In the genomic region with DNA sequence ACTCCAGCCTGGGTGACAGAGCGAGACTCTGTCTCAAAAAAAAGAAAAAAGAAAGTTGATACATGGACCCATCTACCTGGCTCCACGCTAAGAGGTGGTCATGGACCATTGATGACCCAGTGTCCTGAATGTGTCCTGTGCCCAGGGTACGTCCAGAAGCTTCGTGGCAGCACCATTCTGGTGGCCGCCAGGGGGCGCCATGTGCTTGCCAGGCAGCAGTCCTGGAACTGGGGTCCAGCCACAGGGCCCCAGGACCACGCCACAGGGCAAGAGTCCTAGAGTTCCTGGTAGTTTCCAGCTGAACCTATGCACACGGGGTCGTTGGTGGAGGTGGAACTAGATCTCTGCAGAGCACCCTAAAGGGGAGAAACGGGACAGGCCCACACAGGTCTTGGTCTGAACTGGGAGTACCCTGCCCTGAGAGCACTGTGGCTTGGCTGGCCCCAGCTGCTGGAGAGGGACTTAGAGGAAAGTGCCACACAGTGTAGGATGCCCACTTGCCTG, we compare ENCODE assay signal across 7 cellular contexts. TPM values are rescaled to one million over a fixed set of nuclear protein-coding genes. Genes with fewer than 3 reads are reported as not detected.
DNase-seq lines count a peak whose midpoint lies in the region; ATAC-seq, FAIRE-seq and TF ChIP-seq lines count a peak whose summit lies in the region.

No MANE protein-coding gene starts in this region.

- peaks cover 0 to 2% (median 0%) of the 10 kb centered on the region in 9 donors for H3K9me3 Mint-ChIP-seq in naive thymus-derived CD8-positive, alpha-beta T cell
- H3K9me3 Mint-ChIP-seq in stimulated activated memory B cell treated with anti-CD40 and anti-IgM and Interleukin-4, amounts not matched to agents 10 μg/mL and 1 μg/mL and 100 μg/mL, for 72 hours: peaks cover 6% of the 10 kb centered on the region

- peaks cover 0 to 5% (median 4%) of the 10 kb centered on the region in 5 donors for H3K27me3 Mint-ChIP-seq in naive thymus-derived CD8-positive, alpha-beta T cell
- H3K27me3 Mint-ChIP-seq in stimulated activated memory B cell treated with anti-CD40 and anti-IgM and Interleukin-4, amounts not matched to agents 10 μg/mL and 1 μg/mL and 100 μg/mL, for 72 hours: peaks cover 8% of the 10 kb centered on the region

- TF ChIP-seq POLR2A in GM12891 (IDR thresholded peaks at IDR 0.05; ENCODE audit: low read depth, low read length) (no peak), erythroblast (IDR thresholded peaks at IDR 0.05; ENCODE audit: low read length) (no peak)

- peak overlapping the region in 4 of 10 donors; percentile 29 to 73 (median 50) for H3K27ac Mint-ChIP-seq in naive thymus-derived CD8-positive, alpha-beta T cell
- no peak overlapping the region for H3K27ac Mint-ChIP-seq in stimulated activated memory B cell treated with anti-CD40 and anti-IgM and Interleukin-4, amounts not matched to agents 10 μg/mL and 1 μg/mL and 100 μg/mL, for 72 hours

- DNase-seq in GM12891 (ENCODE audit: insufficient read length, low spot score) (no peak), NCI-H748 treated with DMSO at 0.1 percent for 48 hours (lab: John Stamatoyannopoulos, UW) (peak; percentile 50), erythroblast (lab: John Stamatoyannopoulos, UW) (peak; percentile 67 to 81), GM19240 (ENCODE audit: insufficient read length, low spot score) (no peak)
- peak; percentile 92 for DNase-seq in activated CD8-positive, alpha-beta memory T cell treated with anti-CD3 and anti-CD28 coated beads, Interleukin-2, amount 50 U/mL, for 48 hours
- DNase-seq in naive thymus-derived CD8-positive, alpha-beta T cell: peak; percentile 45 to 82 (median 66)

- POLR2A ChIA-PET in naive thymus-derived CD8-positive, alpha-beta T cell (lab: Charles Lee): no interaction called here

- peaks cover 0 to 5% (median 0%) of the 10 kb centered on the region in 4 donors for H3K4me1 Mint-ChIP-seq in naive thymus-derived CD8-positive, alpha-beta T cell
- H3K4me1 Mint-ChIP-seq in stimulated activated memory B cell treated with anti-CD40 and anti-IgM and Interleukin-4, amounts not matched to agents 10 μg/mL and 1 μg/mL and 100 μg/mL, for 72 hours: no peaks in the 10 kb centered on the region

- peak; percentile 71 for FAIRE-seq in GM12891 (lab: Jason Lieb, UNC)

- no peaks in the 10 kb centered on the region for H3K36me3 Mint-ChIP-seq in naive thymus-derived CD8-positive, alpha-beta T cell
- no peaks in the 10 kb centered on the region for H3K36me3 Mint-ChIP-seq in stimulated activated memory B cell treated with anti-CD40 and anti-IgM and Interleukin-4, amounts not matched to agents 10 μg/mL and 1 μg/mL and 100 μg/mL, for 72 hours

- peak; percentile 55 to 79 for ATAC-seq in naive thymus-derived CD8-positive, alpha-beta T cell
- peak; percentile 41 for ATAC-seq in stimulated activated memory B cell treated with anti-CD40 and anti-IgM and Interleukin-4, amounts not matched to agents 10 μg/mL and 1 μg/mL and 100 μg/mL, for 72 hours

- H3K4me3 Mint-ChIP-seq in naive thymus-derived CD8-positive, alpha-beta T cell: no peak overlapping the region
- no peak overlapping the region for H3K4me3 Mint-ChIP-seq in stimulated activated memory B cell treated with anti-CD40 and anti-IgM and Interleukin-4, amounts not matched to agents 10 μg/mL and 1 μg/mL and 100 μg/mL, for 72 hours

TF ChIP-seq in GM12891, 5 proteins besides CTCF, POLR2A, EP300 and RAD21:
- TF ChIP-seq POU2F2 (IDR thresholded peaks at IDR 0.05; ENCODE audit: low read depth, low read length): no peak
- no peak for TF ChIP-seq PAX5 (IDR thresholded peaks at IDR 0.05; ENCODE audit: insufficient read depth, low read length, severe bottlenecking)
- no peak for TF ChIP-seq TAF1 (IDR thresholded peaks at IDR 0.05; ENCODE audit: low read depth, low read length)

RNA-seq across cellular contexts. Expression of gene FBXO27, which starts 19.9 kb away (rescaled TPM):
- polyA plus RNA-seq in GM12891 (2012; ENCODE audit: low read depth, missing spikeins): 0.35 TPM
- not detected for total RNA-seq in naive thymus-derived CD8-positive, alpha-beta T cell
- under 1 TPM in 1 of 3 donors, not detected in 2; 0.17 TPM for polyA plus RNA-seq in naive thymus-derived CD8-positive, alpha-beta T cell

RNA-seq across cellular contexts. Expression of gene ACP7, which starts 31.9 kb away (rescaled TPM):
- not detected for polyA plus RNA-seq in GM12891 (2012; ENCODE audit: low read depth, missing spikeins)
- not detected for total RNA-seq in naive thymus-derived CD8-positive, alpha-beta T cell
- not detected for polyA plus RNA-seq in naive thymus-derived CD8-positive, alpha-beta T cell

Comparison
In these comparisons a context has a peak if more than half of its experiments do, and no peak if none do; other contexts are left out.
1. DNase-seq: peak in NCI-H748 treated with DMSO at 0.1 percent for 48 hours (single experiment), activated CD8-positive, alpha-beta memory T cell treated with anti-CD3 and anti-CD28 coated beads, Interleukin-2, amount 50 U/mL, for 48 hours (single experiment), erythroblast (2 of 2) and naive thymus-derived CD8-positive, alpha-beta T cell (10 of 10); none in GM12891 (single experiment) and GM19240 (single experiment).